Comparison of ENCODE assay signal across 20 cellular contexts in the genomic region with DNA sequence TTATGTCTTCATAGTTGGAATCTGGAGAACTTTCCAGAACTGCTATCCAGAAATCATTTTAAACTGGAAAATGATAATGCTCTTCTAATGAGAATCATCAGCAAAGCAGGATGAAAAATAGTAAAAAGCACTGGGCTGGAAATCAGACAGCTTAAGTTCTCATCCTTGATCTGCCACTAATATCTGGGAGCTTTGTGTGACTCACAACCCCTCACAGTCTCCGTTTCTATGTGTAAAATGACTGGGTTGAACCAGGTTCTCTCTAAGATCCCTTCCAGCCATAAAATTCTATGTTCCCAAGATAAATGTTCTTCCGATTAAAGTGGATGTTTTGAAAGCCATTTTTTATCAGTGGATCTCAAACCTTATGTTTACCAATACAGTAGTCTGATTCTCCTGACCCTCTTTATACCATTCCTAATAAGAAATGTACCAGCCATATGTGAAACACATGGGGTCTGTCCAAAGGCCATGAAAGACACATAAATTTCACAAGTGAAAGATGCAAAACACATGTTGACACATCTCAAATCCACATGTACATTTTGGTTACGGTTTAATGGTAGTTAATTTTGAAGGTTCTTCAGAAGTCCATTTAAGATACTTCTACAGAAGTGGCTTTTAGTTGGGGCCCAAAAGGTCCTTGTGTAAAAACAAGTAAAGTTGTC.
DNase-seq lines count a peak whose midpoint lies in the region; ATAC-seq, FAIRE-seq and TF ChIP-seq lines count a peak whose summit lies in the region.
"Had no signal": no experiment of that assay in that cellular context is flagged by ENCODE, and none has a peak within 500 bp of the region (broad histone marks: within the 10 kb centered on the region; RNA-seq: fewer than 3 reads in every experiment).

No MANE protein-coding gene starts in this region.

- no peaks in the 10 kb centered on the region for H3K27me3 ChIP-seq in K562 (ENCODE audit: control insufficient read depth in 2 of 2, insufficient read depth in 2 of 2, low read length in 2 of 2)

- no peak overlapping the region for H3K4me3 ChIP-seq in K562
- H3K4me3 ChIP-seq: GM23338 had no signal

- 0 out of 2 replicates have a peak overlapping the region, but pooled peaks have one; percentile 6 for H2AFZ ChIP-seq in K562 (ENCODE audit: low read depth, low read length)
- H2AFZ ChIP-seq: GM23338 had no signal

- no peaks in the 10 kb centered on the region for H3K36me3 ChIP-seq in K562 (ENCODE audit: control insufficient read depth, insufficient read depth, low read length)

- no peaks in the 10 kb centered on the region for H3K9me3 ChIP-seq in K562 (replicated peaks; ENCODE audit: control insufficient read depth, insufficient read depth, low read depth, low read length)

- TF ChIP-seq EP300 in K562 (IDR thresholded peaks at IDR 0.05; ENCODE audit: low read length), result no peak

- no peak for TF ChIP-seq POLR2A in K562 (conservative IDR thresholded peaks at IDR 0.05)

- POLR2A ChIA-PET in activated CD4-positive, alpha-beta T cell treated with anti-CD3 and anti-CD28 coated beads, Interleukin-2, amount 10 ng/mL, durations not matched to agents 7 days and 5 days (lab: Charles Lee), result no interaction called here
- POLR2A ChIA-PET in K562 (lab: Yijun Ruan, JAX), result no interaction called here

- intact Hi-C loops in activated CD4-positive, alpha-beta T cell treated with anti-CD3 and anti-CD28 coated beads, Interleukin-2, amount 10 ng/mL, durations not matched to agents 24 days and 14 days (cut with micrococcal nuclease), result no loop called here
- intact Hi-C loops in K562 (cut with micrococcal nuclease), result no loop called here

- peak; percentile 11 for DNase-seq in activated CD4-positive, alpha-beta T cell treated with anti-CD3 and anti-CD28 coated beads, Interleukin-2, amount 10 ng/mL, durations not matched to agents 24 days and 14 days
- no peak for DNase-seq in activated CD4-positive, alpha-beta T cell treated with anti-CD3 and anti-CD28 coated beads, Interleukin-2, amount 10 ng/mL, durations not matched to agents 7 days and 5 days
- DNase-seq in EH (ENCODE audit: low read depth) (peak; percentile 48), K562 (ENCODE audit: extremely low read depth in 1 of 4, low spot score in 3 of 4) (no peak), iris pigment epithelial cell (ENCODE audit: low read depth) (peak; percentile 27), pons (ENCODE audit: low spot score) (no peak), chondrocyte (ENCODE audit: low spot score) (no peak)
- DNase-seq: C1 segment of cervical spinal cord; Calu3; CD4-positive, alpha-beta T cell; DMS 273 treated with DMSO at 0.1 percent for 48 hours; GF-D8; H7; Karpas-422 had no signal

- no peaks in the 10 kb centered on the region for H3K9me1 ChIP-seq in K562 (ENCODE audit: control insufficient read depth, insufficient read depth, low read length)

- in situ Hi-C loops in K562 (cut with MboI), result no loop called here

- H3K27me3 Mint-ChIP-seq in activated CD4-positive, alpha-beta T cell treated with anti-CD3 and anti-CD28 coated beads, Interleukin-2, amount 10 ng/mL, durations not matched to agents 24 days and 14 days, result no peaks in the 10 kb centered on the region
- no peaks in the 10 kb centered on the region for H3K27me3 Mint-ChIP-seq in activated CD4-positive, alpha-beta T cell treated with anti-CD3 and anti-CD28 coated beads, Interleukin-2, amount 10 ng/mL, durations not matched to agents 7 days and 5 days
- H3K27me3 Mint-ChIP-seq in chondrocyte (ENCODE audit: low read depth), result peaks cover 5% of the 10 kb centered on the region
- H3K27me3 Mint-ChIP-seq: B cell; CD4-positive, alpha-beta T cell had no signal

- ATAC-seq in K562 (no peak), GM19351 (IDR thresholded peaks at IDR 0.05; ENCODE audit: unreplicated experiment) (no peak)
- ATAC-seq: GM23338 had no signal

- FAIRE-seq in K562 (lab: Jason Lieb, UNC), result no peak
- FAIRE-seq: GM19239, HTR-8/SVneo had no signal

- no peaks in the 10 kb centered on the region for H3K9me3 Mint-ChIP-seq in activated CD4-positive, alpha-beta T cell treated with anti-CD3 and anti-CD28 coated beads, Interleukin-2, amount 10 ng/mL, durations not matched to agents 24 days and 14 days
- H3K9me3 Mint-ChIP-seq in activated CD4-positive, alpha-beta T cell treated with anti-CD3 and anti-CD28 coated beads, Interleukin-2, amount 10 ng/mL, durations not matched to agents 7 days and 5 days, result no peaks in the 10 kb centered on the region
- H3K9me3 Mint-ChIP-seq in chondrocyte (ENCODE audit: low read depth), result peaks cover 11% of the 10 kb centered on the region
- H3K9me3 Mint-ChIP-seq: GM23338 had no signal

- TF ChIP-seq CTCF in K562 (IDR thresholded peaks at IDR 0.05 in 2 of 3, conservative IDR thresholded peaks at IDR 0.05 in 1 of 3; ENCODE audit: insufficient read depth in 2 of 3, low read depth in 1 of 3, low read length in 3 of 3), result no peak
- TF ChIP-seq CTCF in chondrocyte (IDR thresholded peaks at IDR 0.05), result no peak

- H3K4me1 ChIP-seq in K562 (replicated peaks in 1 of 2; ENCODE audit: control insufficient read depth in 2 of 2, insufficient read depth in 2 of 2, low read length in 2 of 2), result no peaks in the 10 kb centered on the region

- no peak overlapping the region for H3K9ac ChIP-seq in K562 (ENCODE audit: insufficient read depth in 1 of 2, low read depth in 2 of 2, low read length in 2 of 2)

- H4K20me1 ChIP-seq in K562 (replicated peaks; ENCODE audit: control insufficient read depth, insufficient read depth, low read length), result no peaks in the 10 kb centered on the region

- H3K27ac Mint-ChIP-seq in activated CD4-positive, alpha-beta T cell treated with anti-CD3 and anti-CD28 coated beads, Interleukin-2, amount 10 ng/mL, durations not matched to agents 24 days and 14 days, result no peak overlapping the region
- no peak overlapping the region for H3K27ac Mint-ChIP-seq in activated CD4-positive, alpha-beta T cell treated with anti-CD3 and anti-CD28 coated beads, Interleukin-2, amount 10 ng/mL, durations not matched to agents 7 days and 5 days
- H3K27ac Mint-ChIP-seq in chondrocyte (ENCODE audit: unreplicated experiment), result no peak overlapping the region
- H3K27ac Mint-ChIP-seq: B cell; CD4-positive, alpha-beta T cell; GM23338 had no signal

- H3K4me3 Mint-ChIP-seq in activated CD4-positive, alpha-beta T cell treated with anti-CD3 and anti-CD28 coated beads, Interleukin-2, amount 10 ng/mL, durations not matched to agents 24 days and 14 days, result no peak overlapping the region
- no peak overlapping the region for H3K4me3 Mint-ChIP-seq in activated CD4-positive, alpha-beta T cell treated with anti-CD3 and anti-CD28 coated beads, Interleukin-2, amount 10 ng/mL, durations not matched to agents 7 days and 5 days
- no peak overlapping the region for H3K4me3 Mint-ChIP-seq in chondrocyte (ENCODE audit: unreplicated experiment)
- H3K4me3 Mint-ChIP-seq: B cell; CD4-positive, alpha-beta T cell; GM23338 had no signal

- no peaks in the 10 kb centered on the region for H3K36me3 Mint-ChIP-seq in activated CD4-positive, alpha-beta T cell treated with anti-CD3 and anti-CD28 coated beads, Interleukin-2, amount 10 ng/mL, durations not matched to agents 24 days and 14 days (ENCODE audit: low read depth)
- H3K36me3 Mint-ChIP-seq in activated CD4-positive, alpha-beta T cell treated with anti-CD3 and anti-CD28 coated beads, Interleukin-2, amount 10 ng/mL, durations not matched to agents 7 days and 5 days (ENCODE audit: low read depth), result no peaks in the 10 kb centered on the region
- H3K36me3 Mint-ChIP-seq in chondrocyte (ENCODE audit: low read depth), result no peaks in the 10 kb centered on the region

- no peaks in the 10 kb centered on the region for H3K4me1 Mint-ChIP-seq in activated CD4-positive, alpha-beta T cell treated with anti-CD3 and anti-CD28 coated beads, Interleukin-2, amount 10 ng/mL, durations not matched to agents 24 days and 14 days
- no peaks in the 10 kb centered on the region for H3K4me1 Mint-ChIP-seq in activated CD4-positive, alpha-beta T cell treated with anti-CD3 and anti-CD28 coated beads, Interleukin-2, amount 10 ng/mL, durations not matched to agents 7 days and 5 days
- H3K4me1 Mint-ChIP-seq in chondrocyte (ENCODE audit: low read depth), result peaks cover 4% of the 10 kb centered on the region
- H3K4me1 Mint-ChIP-seq: B cell had no signal

- no peaks in the 10 kb centered on the region for H3K79me2 ChIP-seq in K562 (ENCODE audit: control insufficient read depth, insufficient read depth, low read length)

- CTCF ChIA-PET in activated CD4-positive, alpha-beta T cell treated with anti-CD3 and anti-CD28 coated beads, Interleukin-2, amount 10 ng/mL, durations not matched to agents 7 days and 5 days (lab: Charles Lee), result no interaction called here
- CTCF ChIA-PET in K562 (lab: Yijun Ruan, JAX; ENCODE audit: low intra/inter-chr PET ratio), result no interaction called here

- H3K4me2 ChIP-seq in K562 (ENCODE audit: insufficient read depth, low read length), result no peak overlapping the region
- H3K4me2 ChIP-seq: GM23338 had no signal

- H3K27ac ChIP-seq in K562 (ENCODE audit: extremely low read depth, low read depth, low read length), result no peak overlapping the region
- H3K27ac ChIP-seq: 22Rv1 had no signal

- 8% methylated on average over 3 of the region's 3 CpGs for WGBS in K562 (ENCODE audit: insufficient coverage, low coverage, missing lambda C conversion rate)

- no peak for TF ChIP-seq RAD21 in K562 (CRISPR knock-in tag; conservative IDR thresholded peaks at IDR 0.05 in 1 of 2, IDR thresholded peaks at IDR 0.05 in 1 of 2)

- BruUV-seq in K562 (replicated peaks; lab: Mats Ljungman, UMichigan), result no TSS peak

TF ChIP-seq in K562, 482 proteins besides CTCF, POLR2A, EP300 and RAD21:
- TF ChIP-seq ZNF274 (IDR thresholded peaks at IDR 0.05; ENCODE audit: borderline replicate concordance, low read depth, low read length) (no peak), MCM2 (IDR thresholded peaks at IDR 0.05; ENCODE audit: low read depth) (no peak), ZFP30 (CRISPR knock-in tag; IDR thresholded peaks at IDR 0.05; ENCODE audit: borderline replicate concordance) (no peak), ZBTB1 (CRISPR knock-in tag; IDR thresholded peaks at IDR 0.05; ENCODE audit: borderline replicate concordance, low read depth) (no peak), ZNF263 (CRISPR knock-in tag; IDR thresholded peaks at IDR 0.05; ENCODE audit: borderline replicate concordance) (no peak), NFXL1 (CRISPR knock-in tag; IDR thresholded peaks at IDR 0.05) (no peak)
TF ChIP-seq in K562: peak in this region for 0.

Comparison
In these comparisons a context has a peak if more than half of its experiments do, and no peak if none do; other contexts are left out.
1. DNase-seq: peak in activated CD4-positive, alpha-beta T cell treated with anti-CD3 and anti-CD28 coated beads, Interleukin-2, amount 10 ng/mL, durations not matched to agents 24 days and 14 days (single experiment), EH (single experiment) and iris pigment epithelial cell (single experiment); none in activated CD4-positive, alpha-beta T cell treated with anti-CD3 and anti-CD28 coated beads, Interleukin-2, amount 10 ng/mL, durations not matched to agents 7 days and 5 days (single experiment), K562 (0 of 4), pons (single experiment) and chondrocyte (single experiment).